Comparison of ENCODE assay signal across 25 cellular contexts in genomic region chr2:16135196-16135912, GRCh38.
"Had no signal": no experiment of that assay in that cellular context is flagged by ENCODE, and none has a peak within 500 bp of the region (broad histone marks: within the 10 kb centered on the region; RNA-seq: fewer than 3 reads in every experiment).

No MANE protein-coding gene starts in this region.

- H3K27ac Mint-ChIP-seq: activated naive CD4-positive, alpha-beta T cell treated with anti-CD3 and anti-CD28 coated beads for 36 hours; dendritic cell treated with granulocyte-macrophage colony-stimulating factor and Interleukin-4, amounts not matched to agents 40 ng/mL and 50 ng/mL, for 4 days; mesothelial cell of epicardium; natural killer cell; stimulated activated naive CD8-positive, alpha-beta T cell treated with anti-CD3 and anti-CD28 coated beads, Interleukin-15, Interleukin-2, amounts not matched to agents 100 ng/mL and 50 ng/mL, for 24 hours; WTC11 had no signal

- H3K27me3 Mint-ChIP-seq: dendritic cell treated with granulocyte-macrophage colony-stimulating factor and Interleukin-4, amounts not matched to agents 40 ng/mL and 50 ng/mL, for 4 days; stimulated activated naive CD8-positive, alpha-beta T cell treated with anti-CD3 and anti-CD28 coated beads, Interleukin-15, Interleukin-2, amounts not matched to agents 100 ng/mL and 50 ng/mL, for 24 hours had no signal

- H3K9me3 ChIP-seq: heart right ventricle, lower lobe of right lung, ovary, prostate gland, right atrium auricular region, thyroid gland, upper lobe of right lung had no signal

- H3K9me3 Mint-ChIP-seq: activated naive CD4-positive, alpha-beta T cell treated with anti-CD3 and anti-CD28 coated beads for 36 hours; dendritic cell treated with granulocyte-macrophage colony-stimulating factor and Interleukin-4, amounts not matched to agents 40 ng/mL and 50 ng/mL, for 4 days; natural killer cell; stimulated activated naive CD8-positive, alpha-beta T cell treated with anti-CD3 and anti-CD28 coated beads, Interleukin-15, Interleukin-2, amounts not matched to agents 100 ng/mL and 50 ng/mL, for 24 hours had no signal

- H3K4me3 ChIP-seq: heart right ventricle, lower lobe of right lung, ovary, prostate gland, right atrium auricular region, thyroid gland, upper lobe of right lung had no signal

- H3K36me3 ChIP-seq: heart right ventricle, lower lobe of right lung, ovary, prostate gland, right atrium auricular region, thyroid gland, upper lobe of right lung had no signal

- H3K4me1 Mint-ChIP-seq: natural killer cell had no signal

- H3K27me3 ChIP-seq: heart right ventricle, ovary, right atrium auricular region, thyroid gland, upper lobe of right lung had no signal

- ATAC-seq: heart right ventricle, left lobe of liver, lower lobe of right lung, natural killer cell, upper lobe of right lung, WTC11 had no signal

- DNase-seq: activated CD4-positive, alpha-beta T cell treated with anti-CD3 and anti-CD28 coated beads, Interleukin-2, amount 50 U/mL, for 48 hours; activated naive CD4-positive, alpha-beta T cell treated with anti-CD3 and anti-CD28 coated beads for 36 hours; activated T-cell treated with anti-CD3 and anti-CD28 coated beads, Interleukin-2, amount 50 U/mL, for 48 hours; amygdala; caudate nucleus; effector memory CD4-positive, alpha-beta T cell; heart right ventricle; kidney; lower lobe of right lung; natural killer cell; ovary; stimulated activated CD4-positive, alpha-beta T cell treated with anti-CD3 and anti-CD28 coated beads, Interleukin-4, amount 100 ng/mL, for 24 hours; substantia nigra; T-helper 1 cell; T-helper 9 cell; thyroid gland; upper lobe of right lung had no signal

- H3K4me3 Mint-ChIP-seq: activated naive CD4-positive, alpha-beta T cell treated with anti-CD3 and anti-CD28 coated beads for 36 hours; dendritic cell treated with granulocyte-macrophage colony-stimulating factor and Interleukin-4, amounts not matched to agents 40 ng/mL and 50 ng/mL, for 4 days; mesothelial cell of epicardium; natural killer cell; stimulated activated naive CD8-positive, alpha-beta T cell treated with anti-CD3 and anti-CD28 coated beads, Interleukin-15, Interleukin-2, amounts not matched to agents 100 ng/mL and 50 ng/mL, for 24 hours; WTC11 had no signal

- FAIRE-seq: endothelial cell of umbilical vein, kidney had no signal

- H3K27ac ChIP-seq: heart right ventricle, lower lobe of right lung, ovary, prostate gland, right atrium auricular region, thyroid gland, upper lobe of right lung had no signal

- H3K4me1 ChIP-seq: heart right ventricle, lower lobe of right lung, prostate gland, right atrium auricular region, thyroid gland, upper lobe of right lung had no signal

- H3K36me3 Mint-ChIP-seq: mesothelial cell of epicardium, natural killer cell, WTC11 had no signal
